21 cellular contexts compared by ENCODE assay signal in the genomic region with DNA sequence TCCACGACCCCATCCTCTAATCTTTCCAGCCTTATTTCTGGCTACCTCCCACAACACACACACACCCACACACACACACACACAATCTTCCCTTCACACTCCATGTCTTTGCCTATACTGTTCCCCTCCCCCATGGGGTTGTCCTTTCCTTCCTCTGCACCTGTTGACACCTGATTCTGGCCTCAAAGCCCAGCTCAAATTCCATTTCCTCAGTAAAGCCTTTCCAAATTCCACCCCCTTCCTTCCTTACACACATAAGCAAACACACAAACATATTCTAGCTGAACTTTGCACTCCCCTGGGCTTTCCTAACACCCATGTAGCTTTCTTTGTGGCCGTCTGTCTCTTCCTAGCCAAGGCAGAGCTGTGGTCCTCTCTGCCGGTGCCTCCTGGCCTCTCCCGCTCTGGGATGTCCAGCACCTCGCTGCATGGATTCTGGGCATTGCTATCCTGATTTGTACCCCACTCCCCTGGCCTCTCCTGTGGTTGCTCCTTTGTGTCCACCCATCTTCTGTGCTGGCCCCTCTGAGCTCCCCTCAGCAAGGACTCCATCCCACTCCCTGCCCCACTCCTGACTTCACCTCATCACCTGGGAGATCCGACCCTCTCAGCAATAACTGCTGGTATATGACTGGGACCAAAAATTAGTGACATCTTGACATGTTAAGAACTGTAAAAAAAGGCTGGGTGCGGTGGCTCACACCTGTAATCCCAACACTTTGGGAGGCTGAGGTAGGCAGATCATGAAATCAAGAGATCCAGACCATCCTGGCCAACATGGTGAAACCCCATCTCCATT. TPM values are rescaled to one million over a fixed set of nuclear protein-coding genes. Genes with fewer than 3 reads are reported as not detected.
DNase-seq lines count a peak whose midpoint lies in the region; ATAC-seq and TF ChIP-seq lines count a peak whose summit lies in the region.
"Had no signal": no experiment of that assay in that cellular context is flagged by ENCODE, and none has a peak within 500 bp of the region (broad histone marks: within the 10 kb centered on the region; RNA-seq: fewer than 3 reads in every experiment).

No MANE protein-coding gene starts in this region.

- H3K27ac Mint-ChIP-seq in CD4-positive, alpha-beta T cell = no peak overlapping the region
- H3K27ac Mint-ChIP-seq: CD8-positive, alpha-beta T cell; stimulated activated effector memory CD8-positive, alpha-beta T cell treated with anti-CD3 and anti-CD28 coated beads, Interleukin-12 subunit alpha, Interleukin-12 subunit beta, amount 100 ng/mL, for 72 hours had no signal

- POLR2A ChIA-PET in CD4-positive, alpha-beta T cell (lab: Charles Lee) = no interaction called here

- no peaks in the 10 kb centered on the region for H3K79me2 ChIP-seq in MM.1S (ENCODE audit: low read length)

- H4K20me1 ChIP-seq in MM.1S (ENCODE audit: insufficient read depth, low read length) = no peaks in the 10 kb centered on the region

- H3K4me1 ChIP-seq in colonic mucosa = no peaks in the 10 kb centered on the region
- H3K4me1 ChIP-seq in mucosa of stomach (ENCODE audit: control insufficient read depth, insufficient read depth, low read length) = peaks cover 10% of the 10 kb centered on the region
- H3K4me1 ChIP-seq in MM.1S (ENCODE audit: low read length) = no peaks in the 10 kb centered on the region

- H3K4me3 ChIP-seq in colonic mucosa = no peak overlapping the region
- H3K4me3 ChIP-seq in mucosa of stomach (ENCODE audit: low read length) = peak overlapping the region; percentile 9
- no peak overlapping the region for H3K4me3 ChIP-seq in MM.1S (ENCODE audit: low read length)
- H3K4me3 ChIP-seq: cardiac muscle cell, dorsolateral prefrontal cortex, GM23248 had no signal

- ATAC-seq in left cardiac atrium = no peak
- no peak for ATAC-seq in CD4-positive, alpha-beta T cell (ENCODE audit: poor library complexity)
- ATAC-seq in GM21515 (IDR thresholded peaks at IDR 0.05; ENCODE audit: unreplicated experiment) = no peak
- ATAC-seq: CD8-positive, alpha-beta T cell; left ventricle myocardium superior; stimulated activated effector memory CD8-positive, alpha-beta T cell treated with anti-CD3 and anti-CD28 coated beads, Interleukin-12 subunit alpha, Interleukin-12 subunit beta, amount 100 ng/mL, for 72 hours had no signal

- H3K9me3 ChIP-seq in colonic mucosa (no peaks in the 10 kb centered on the region), mucosa of stomach (ENCODE audit: control insufficient read depth, low read length) (no peaks in the 10 kb centered on the region), MM.1S (replicated peaks; ENCODE audit: insufficient read depth, low read length) (no peaks in the 10 kb centered on the region)
- no peaks in the 10 kb centered on the region for H3K9me3 ChIP-seq in CD4-positive, alpha-beta T cell (ENCODE audit: control insufficient read depth, low read length)
- H3K9me3 ChIP-seq: neutrophil had no signal

- H3F3A ChIP-seq in MM.1S (ENCODE audit: insufficient read depth, low read length) = no peaks in the 10 kb centered on the region

- DNase-seq in D341Med (ENCODE audit: low spot score) (peak; percentile 17), NCI-H2029 (lab: John Stamatoyannopoulos, UW) (peak; percentile 84), colonic mucosa (peak; percentile 63), left cardiac atrium (no peak), MM.1S (no peak)
- DNase-seq in CD4-positive, alpha-beta T cell = no peak
- DNase-seq: CD8-positive, alpha-beta T cell; foreskin fibroblast; GM23248; left ventricle myocardium superior; NCI-H1436; retina; SIG-M5 had no signal

- no peak for TF ChIP-seq CTCF in colonic mucosa (IDR thresholded peaks at IDR 0.05)
- TF ChIP-seq CTCF in MM.1S (IDR thresholded peaks at IDR 0.05; ENCODE audit: low read length) = no peak
- TF ChIP-seq CTCF in CD4-positive, alpha-beta T cell (IDR thresholded peaks at IDR 0.05) = no peak

- H2AFZ ChIP-seq in MM.1S (ENCODE audit: low read length) = no peak overlapping the region
- H2AFZ ChIP-seq: GM23248 had no signal

- CTCF ChIA-PET in CD4-positive, alpha-beta T cell (lab: Charles Lee) = no interaction called here

- H3K9me3 Mint-ChIP-seq in CD4-positive, alpha-beta T cell = no peaks in the 10 kb centered on the region
- H3K9me3 Mint-ChIP-seq: stimulated activated effector memory CD8-positive, alpha-beta T cell treated with anti-CD3 and anti-CD28 coated beads, Interleukin-12 subunit alpha, Interleukin-12 subunit beta, amount 100 ng/mL, for 72 hours had no signal

- no peak overlapping the region for H3K9ac ChIP-seq in colonic mucosa (ENCODE audit: low read depth in 2 of 2, low read length in 2 of 2)
- H3K9ac ChIP-seq in mucosa of stomach (ENCODE audit: low read length) = no peak overlapping the region
- H3K9ac ChIP-seq in MM.1S (ENCODE audit: low read length) = no peak overlapping the region
- H3K9ac ChIP-seq: GM23248 had no signal

- intact Hi-C loops in colonic mucosa (cut with DNase I) (no loop called here), left cardiac atrium (cut with DNase I) (no loop called here)
- intact Hi-C loops in CD4-positive, alpha-beta T cell (cut with DNase I, micrococcal nuclease) = no loop called here

- H3K27ac ChIP-seq in colonic mucosa = no peak overlapping the region
- no peak overlapping the region for H3K27ac ChIP-seq in MM.1S (ENCODE audit: low read length)
- H3K27ac ChIP-seq in CD4-positive, alpha-beta T cell (ENCODE audit: low read depth, low read length) = no peak overlapping the region
- H3K27ac ChIP-seq: cardiac muscle cell, dorsolateral prefrontal cortex, epithelial cell of prostate, GM23248, neutrophil had no signal

- H3K4me3 Mint-ChIP-seq in CD4-positive, alpha-beta T cell = no peak overlapping the region
- H3K4me3 Mint-ChIP-seq: CD8-positive, alpha-beta T cell; stimulated activated effector memory CD8-positive, alpha-beta T cell treated with anti-CD3 and anti-CD28 coated beads, Interleukin-12 subunit alpha, Interleukin-12 subunit beta, amount 100 ng/mL, for 72 hours had no signal

- H3K4me2 ChIP-seq in MM.1S (ENCODE audit: low read depth, low read length) = no peak overlapping the region

- no peaks in the 10 kb centered on the region for H3K36me3 Mint-ChIP-seq in CD4-positive, alpha-beta T cell (ENCODE audit: low read depth)
- H3K36me3 Mint-ChIP-seq: CD8-positive, alpha-beta T cell; stimulated activated effector memory CD8-positive, alpha-beta T cell treated with anti-CD3 and anti-CD28 coated beads, Interleukin-12 subunit alpha, Interleukin-12 subunit beta, amount 100 ng/mL, for 72 hours had no signal

- H3K36me3 ChIP-seq in colonic mucosa (no peaks in the 10 kb centered on the region), mucosa of stomach (ENCODE audit: control insufficient read depth, insufficient read depth, low read length) (no peaks in the 10 kb centered on the region), MM.1S (replicated peaks; ENCODE audit: insufficient read depth, low read length) (no peaks in the 10 kb centered on the region)
- H3K36me3 ChIP-seq: cardiac muscle cell, neutrophil had no signal

- H3K27me3 Mint-ChIP-seq in CD4-positive, alpha-beta T cell = peaks cover 68% of the 10 kb centered on the region

- peaks cover 6% of the 10 kb centered on the region for H3K27me3 ChIP-seq in colonic mucosa
- H3K27me3 ChIP-seq in mucosa of stomach (ENCODE audit: control insufficient read depth, insufficient read depth, low read length) = peaks cover 16% of the 10 kb centered on the region
- peaks cover 14% of the 10 kb centered on the region for H3K27me3 ChIP-seq in MM.1S (replicated peaks; ENCODE audit: insufficient read depth, low read length)
- H3K27me3 ChIP-seq in CD4-positive, alpha-beta T cell (ENCODE audit: control insufficient read depth, insufficient read depth, low read length) = peaks cover 35% of the 10 kb centered on the region

- H3K4me1 Mint-ChIP-seq in CD4-positive, alpha-beta T cell (ENCODE audit: low read depth) = no peaks in the 10 kb centered on the region
- H3K4me1 Mint-ChIP-seq: stimulated activated effector memory CD8-positive, alpha-beta T cell treated with anti-CD3 and anti-CD28 coated beads, Interleukin-12 subunit alpha, Interleukin-12 subunit beta, amount 100 ng/mL, for 72 hours had no signal

- no peaks in the 10 kb centered on the region for H3K9me2 ChIP-seq in MM.1S (replicated peaks; ENCODE audit: insufficient read depth, low read length)

RNA-seq across cellular contexts. Expression of a gene that starts 8.4 kb away (rescaled TPM):
- total RNA-seq in colonic mucosa (1 to 10 TPM; 1.1 to 4.2 TPM), left cardiac atrium (1 to 10 TPM; 1.4 to 3.0 TPM)
- total RNA-seq in CD4-positive, alpha-beta T cell = under 1 TPM in 1 of 2 experiments, not detected in 1; 0.06 TPM
- total RNA-seq: GM23248, M059J had no signal

Comparison
In these comparisons a context has a peak if more than half of its experiments do, and no peak if none do; other contexts are left out.
1. DNase-seq: peak in D341Med (single experiment), NCI-H2029 (single experiment) and colonic mucosa (single experiment); none in left cardiac atrium (single experiment), MM.1S (single experiment) and CD4-positive, alpha-beta T cell (0 of 10).